28 cellular contexts compared by ENCODE assay signal in genomic region chrX:48974033-48974432, GRCh38.
"Had no signal": no experiment of that assay in that cellular context is flagged by ENCODE, and none has a peak within 500 bp of the region (broad histone marks: within the 10 kb centered on the region; RNA-seq: fewer than 3 reads in every experiment).

No MANE protein-coding gene starts in this region.

- H3K27ac ChIP-seq: coronary artery, dorsolateral prefrontal cortex, epithelial cell of prostate, esophagus squamous epithelium, gastrocnemius medialis, heart right ventricle, left lung, lower lobe of right lung had no signal

- ATAC-seq: esophagus mucosa, gastrocnemius medialis, heart right ventricle, left cardiac atrium, left lung, left ventricle myocardium superior, lower lobe of right lung, mucosa of descending colon had no signal

- DNase-seq: dermis blood vessel endothelial cell; dorsolateral prefrontal cortex; effector CD4-positive, alpha-beta T cell; effector memory CD4-positive, alpha-beta T cell; erythroblast; esophagus squamous epithelium; foreskin fibroblast; foreskin melanocyte; gastrocnemius medialis; glutamatergic neuron; head of caudate nucleus; heart right ventricle; hypothalamus; immature natural killer cell; left cardiac atrium; left lung; left ventricle myocardium superior; lower lobe of right lung; mesenchymal stem cell; mucosa of descending colon; naive B cell had no signal

- FAIRE-seq: colon, islet of Langerhans, keratinocyte had no signal

- H3K27me3 ChIP-seq: esophagus squamous epithelium, gastrocnemius medialis, left lung had no signal

- H3K4me3 Mint-ChIP-seq: immature natural killer cell, mesothelial cell of epicardium, naive B cell had no signal

- H3K27ac Mint-ChIP-seq: immature natural killer cell, mesothelial cell of epicardium had no signal

- H3K4me3 ChIP-seq: coronary artery, dorsolateral prefrontal cortex, esophagus squamous epithelium, gastrocnemius medialis, heart right ventricle, left lung, lower lobe of right lung, mucosa of descending colon had no signal

- H3K9me3 ChIP-seq: esophagus squamous epithelium, gastrocnemius medialis, heart right ventricle, left lung, lower lobe of right lung, mucosa of descending colon had no signal

- H3K4me1 ChIP-seq: gastrocnemius medialis had no signal
